18 cellular contexts compared by ENCODE assay signal in genomic region chr7:26993816-26994810, GRCh38.
A peak's percentile ranks its signal among the peaks of the same experiment; 100 is the strongest.
DNase-seq lines count a peak whose midpoint lies in the region; ATAC-seq and TF ChIP-seq lines count a peak whose summit lies in the region.
"Had no signal": no experiment of that assay in that cellular context is flagged by ENCODE, and none has a peak within 500 bp of the region (broad histone marks: within the 10 kb centered on the region; RNA-seq: fewer than 3 reads in every experiment).

No MANE protein-coding gene starts in this region.

- no peaks in the 10 kb centered on the region for H3K27me3 Mint-ChIP-seq in progenitor cell of endocrine pancreas
- H3K27me3 Mint-ChIP-seq in effector memory CD8-positive, alpha-beta T cell: peaks cover 11 to 29% of the 10 kb centered on the region in 2 donors

- H3K9me3 Mint-ChIP-seq in progenitor cell of endocrine pancreas (ENCODE audit: low read depth): peaks cover 8% of the 10 kb centered on the region
- H3K9me3 Mint-ChIP-seq in effector memory CD8-positive, alpha-beta T cell: peaks cover 0 to 2% of the 10 kb centered on the region in 2 donors
- H3K9me3 Mint-ChIP-seq: activated naive CD4-positive, alpha-beta T cell treated with anti-CD3 and anti-CD28 coated beads, Interleukin-2, amount 50 U/mL, for 24 hours had no signal

- ATAC-seq in esophagus mucosa: peak; percentile 91
- ATAC-seq in Right ventricle myocardium inferior: no peak
- ATAC-seq in effector memory CD8-positive, alpha-beta T cell (replicated peaks): no peak
- ATAC-seq: gastroesophageal sphincter, mucosa of descending colon had no signal

- DNase-seq in GM03348 (ENCODE audit: low spot score): peak; percentile 45
- DNase-seq in NCI-H69 (lab: John Stamatoyannopoulos, UW): peak; percentile 28
- DNase-seq in progenitor cell of endocrine pancreas (ENCODE audit: low spot score, unreplicated experiment): no peak
- no peak for DNase-seq in NCI-H2029 (lab: John Stamatoyannopoulos, UW)
- DNase-seq in posterior vena cava (ENCODE audit: low spot score): no peak
- DNase-seq in Right ventricle myocardium inferior (ENCODE audit: missing footprints): no peak
- DNase-seq in effector memory CD8-positive, alpha-beta T cell: no peak
- DNase-seq: activated CD4-positive, alpha-beta T cell treated with anti-CD3 and anti-CD28 coated beads, Interleukin-2, amount 50 U/mL, for 4 hours; GF-D8; mucosa of descending colon; NCI-H1092 treated with DMSO at 0.1 percent for 48 hours; occipital lobe; RPMI8226; sigmoid colon; stimulated activated CD4-positive, alpha-beta T cell treated with anti-CD3 and anti-CD28 coated beads, Interleukin-2, amount 100 ng/mL, for 48 hours had no signal

- TF ChIP-seq CTCF in progenitor cell of endocrine pancreas (IDR thresholded peaks at IDR 0.05; ENCODE audit: unreplicated experiment): no peak

- intact Hi-C loops in posterior vena cava (cut with DNase I): loop anchor here in 1 of 2 donors (5.0 kb wide), 1 partner anchor 327 kb away; no protein-coding TSS in a partner anchor
- intact Hi-C loops in Right ventricle myocardium inferior (cut with DNase I): no loop called here

- H3K27ac Mint-ChIP-seq in progenitor cell of endocrine pancreas: peak overlapping the region; percentile 5
- no peak overlapping the region for H3K27ac Mint-ChIP-seq in effector memory CD8-positive, alpha-beta T cell
- H3K27ac Mint-ChIP-seq: activated naive CD4-positive, alpha-beta T cell treated with anti-CD3 and anti-CD28 coated beads, Interleukin-2, amount 50 U/mL, for 24 hours had no signal

- no peak overlapping the region for H3K4me3 Mint-ChIP-seq in progenitor cell of endocrine pancreas (ENCODE audit: low read depth)
- H3K4me3 Mint-ChIP-seq in effector memory CD8-positive, alpha-beta T cell: no peak overlapping the region
- H3K4me3 Mint-ChIP-seq: activated naive CD4-positive, alpha-beta T cell treated with anti-CD3 and anti-CD28 coated beads, Interleukin-2, amount 50 U/mL, for 24 hours had no signal

- peaks cover 25% of the 10 kb centered on the region for H3K4me1 Mint-ChIP-seq in progenitor cell of endocrine pancreas (ENCODE audit: low read depth)
- no peaks in the 10 kb centered on the region for H3K4me1 Mint-ChIP-seq in effector memory CD8-positive, alpha-beta T cell (ENCODE audit: low read depth in 2 of 2)
- H3K4me1 Mint-ChIP-seq: activated naive CD4-positive, alpha-beta T cell treated with anti-CD3 and anti-CD28 coated beads, Interleukin-2, amount 50 U/mL, for 24 hours had no signal

- H3K36me3 Mint-ChIP-seq in progenitor cell of endocrine pancreas (ENCODE audit: insufficient read depth): peaks cover 2% of the 10 kb centered on the region
- H3K36me3 Mint-ChIP-seq in effector memory CD8-positive, alpha-beta T cell (ENCODE audit: insufficient read depth): no peaks in the 10 kb centered on the region
- H3K36me3 Mint-ChIP-seq: activated naive CD4-positive, alpha-beta T cell treated with anti-CD3 and anti-CD28 coated beads, Interleukin-2, amount 50 U/mL, for 24 hours had no signal

Comparison
In these comparisons a context has a peak if more than half of its experiments do, and no peak if none do; other contexts are left out.
1. DNase-seq: peak in GM03348 (single experiment) and NCI-H69 (single experiment); none in progenitor cell of endocrine pancreas (single experiment), NCI-H2029 (single experiment), posterior vena cava (single experiment), Right ventricle myocardium inferior (single experiment) and effector memory CD8-positive, alpha-beta T cell (0 of 3).